26 cellular contexts compared by ENCODE assay signal in genomic region chr10:24235471-24235870, GRCh38. TPM values are rescaled to one million over a fixed set of nuclear protein-coding genes. Genes with fewer than 3 reads are reported as not detected.
"Had no signal": no experiment of that assay in that cellular context is flagged by ENCODE, and none has a peak within 500 bp of the region (broad histone marks: within the 10 kb centered on the region; RNA-seq: fewer than 3 reads in every experiment).

No MANE protein-coding gene starts in this region.

- ATAC-seq: activated CD8-positive, alpha-beta memory T cell treated with anti-CD3 and anti-CD28 coated beads, Interleukin-2, amount 10 ng/mL, durations not matched to agents 7 days and 5 days; activated CD8-positive, alpha-beta T cell treated with anti-CD3 and anti-CD28 coated beads, Interleukin-2, amount 10 ng/mL, durations not matched to agents 7 days and 5 days; activated naive CD8-positive, alpha-beta T cell treated with anti-CD3 and anti-CD28 coated beads, Interleukin-2, amount 50 U/mL, for 24 hours; stimulated activated memory B cell treated with anti-CD40 and anti-IgM and Interleukin-4, amounts not matched to agents 10 μg/mL and 1 μg/mL and 100 μg/mL, for 72 hours; stimulated activated naive CD8-positive, alpha-beta T cell treated with anti-CD3 and anti-CD28 coated beads, Interleukin-15, amount 100 ng/mL, for 72 hours had no signal

- H3K36me3 ChIP-seq: sigmoid colon, tibial artery had no signal

- H3K9me3 ChIP-seq: left ventricle myocardium inferior, sigmoid colon, tibial artery had no signal

- H3K4me3 Mint-ChIP-seq: activated B cell treated with CpG ODN at 0.5 μM for 24 hours; activated CD8-positive, alpha-beta memory T cell treated with anti-CD3 and anti-CD28 coated beads, Interleukin-2, amount 10 ng/mL, durations not matched to agents 7 days and 5 days; activated CD8-positive, alpha-beta T cell treated with anti-CD3 and anti-CD28 coated beads, Interleukin-2, amount 10 ng/mL, durations not matched to agents 7 days and 5 days; activated naive CD4-positive, alpha-beta T cell treated with anti-CD3 and anti-CD28 coated beads, Interleukin-2, amount 50 U/mL, for 24 hours; activated naive CD8-positive, alpha-beta T cell treated with anti-CD3 and anti-CD28 coated beads, Interleukin-2, amount 50 U/mL, for 24 hours; nephron; stimulated activated memory B cell treated with anti-CD40 and anti-IgM and Interleukin-4, amounts not matched to agents 10 μg/mL and 1 μg/mL and 100 μg/mL, for 72 hours; stimulated activated naive CD8-positive, alpha-beta T cell treated with anti-CD3 and anti-CD28 coated beads, Interleukin-15, amount 100 ng/mL, for 72 hours; T-helper 2 cell treated with Interferon-gamma antibody and Interleukin-4, amounts not matched to agents 5 μg/mL and 100 μg/mL, for 36 hours had no signal

- H3K9me3 Mint-ChIP-seq: activated naive CD4-positive, alpha-beta T cell treated with anti-CD3 and anti-CD28 coated beads, Interleukin-2, amount 50 U/mL, for 24 hours; activated naive CD8-positive, alpha-beta T cell treated with anti-CD3 and anti-CD28 coated beads, Interleukin-2, amount 50 U/mL, for 24 hours; activated T-helper 2 cell treated with anti-CD3 and anti-CD28 coated beads, Interferon-gamma antibody, Interleukin-2, Interleukin-4, amounts not matched to agents 10 μg/mL and 5 μg/mL and 100 μg/mL, durations not matched to agents 14 hours and 24 hours and 36 hours; nephron; stimulated activated memory B cell treated with anti-CD40 and anti-IgM and Interleukin-4, amounts not matched to agents 10 μg/mL and 1 μg/mL and 100 μg/mL, for 72 hours; stimulated activated naive CD8-positive, alpha-beta T cell treated with anti-CD3 and anti-CD28 coated beads, Interleukin-15, amount 100 ng/mL, for 72 hours; T-helper 2 cell treated with Interferon-gamma antibody and Interleukin-4, amounts not matched to agents 5 μg/mL and 100 μg/mL, for 36 hours had no signal

- H3K27ac Mint-ChIP-seq: activated B cell treated with CpG ODN at 0.5 μM for 24 hours; activated CD8-positive, alpha-beta memory T cell treated with anti-CD3 and anti-CD28 coated beads, Interleukin-2, amount 10 ng/mL, durations not matched to agents 7 days and 5 days; activated CD8-positive, alpha-beta T cell treated with anti-CD3 and anti-CD28 coated beads, Interleukin-2, amount 10 ng/mL, durations not matched to agents 7 days and 5 days; activated naive CD4-positive, alpha-beta T cell treated with anti-CD3 and anti-CD28 coated beads, Interleukin-2, amount 50 U/mL, for 24 hours; activated naive CD8-positive, alpha-beta T cell treated with anti-CD3 and anti-CD28 coated beads, Interleukin-2, amount 50 U/mL, for 24 hours; activated T-helper 2 cell treated with anti-CD3 and anti-CD28 coated beads, Interferon-gamma antibody, Interleukin-2, Interleukin-4, amounts not matched to agents 10 μg/mL and 5 μg/mL and 100 μg/mL, durations not matched to agents 14 hours and 24 hours and 36 hours; stimulated activated memory B cell treated with anti-CD40 and anti-IgM and Interleukin-4, amounts not matched to agents 10 μg/mL and 1 μg/mL and 100 μg/mL, for 72 hours; stimulated activated naive CD8-positive, alpha-beta T cell treated with anti-CD3 and anti-CD28 coated beads, Interleukin-15, amount 100 ng/mL, for 72 hours; T-helper 2 cell treated with Interferon-gamma antibody and Interleukin-4, amounts not matched to agents 5 μg/mL and 100 μg/mL, for 36 hours had no signal

- H3K4me1 ChIP-seq: sigmoid colon, tibial artery had no signal

- H3K27me3 Mint-ChIP-seq: progenitor cell of endocrine pancreas; stimulated activated memory B cell treated with anti-CD40 and anti-IgM and Interleukin-4, amounts not matched to agents 10 μg/mL and 1 μg/mL and 100 μg/mL, for 72 hours had no signal

- DNase-seq: activated B cell treated with CpG ODN at 0.5 μM for 24 hours; activated CD4-positive, alpha-beta T cell treated with anti-CD3 and anti-CD28 coated beads, Interleukin-2, amount 50 U/mL, for 1 hour; activated CD8-positive, alpha-beta memory T cell treated with anti-CD3 and anti-CD28 coated beads, Interleukin-2, amount 10 ng/mL, durations not matched to agents 7 days and 5 days; activated CD8-positive, alpha-beta T cell treated with anti-CD3 and anti-CD28 coated beads, Interleukin-2, amount 10 ng/mL, durations not matched to agents 7 days and 5 days; activated naive CD8-positive, alpha-beta T cell treated with anti-CD3 and anti-CD28 coated beads, Interleukin-2, amount 50 U/mL, for 24 hours; activated T-cell treated with anti-CD3 and anti-CD28 coated beads, Interleukin-2, amount 50 U/mL, for 48 hours; effector memory CD4-positive, alpha-beta T cell; head of caudate nucleus; left ventricle myocardium inferior; mesendoderm; retina; sigmoid colon; small intestine; stimulated activated CD4-positive, alpha-beta T cell treated with anti-CD3 and anti-CD28 coated beads, Interleukin-1b, Interleukin-23, amount 100 ng/mL, for 48 hours; stimulated activated CD4-positive, alpha-beta T cell treated with anti-CD3 and anti-CD28 coated beads, Interleukin-4, amount 100 ng/mL, for 4 hours; stimulated activated CD8-positive, alpha-beta memory T cell treated with anti-CD3 and anti-CD28 coated beads, Interleukin-4, amount 100 ng/mL, for 48 hours; stimulated activated naive CD8-positive, alpha-beta T cell treated with anti-CD3 and anti-CD28 coated beads, Interleukin-15, amount 100 ng/mL, for 72 hours; T-helper 1 cell; tibial artery had no signal

- H3K27ac ChIP-seq: left ventricle myocardium inferior, sigmoid colon, tibial artery had no signal

- H3K27me3 ChIP-seq: sigmoid colon, tibial artery had no signal

- H3K4me3 ChIP-seq: left ventricle myocardium inferior, lung, sigmoid colon, tibial artery had no signal

- H3K36me3 Mint-ChIP-seq: activated CD8-positive, alpha-beta memory T cell treated with anti-CD3 and anti-CD28 coated beads, Interleukin-2, amount 10 ng/mL, durations not matched to agents 7 days and 5 days; activated naive CD4-positive, alpha-beta T cell treated with anti-CD3 and anti-CD28 coated beads, Interleukin-2, amount 50 U/mL, for 24 hours; stimulated activated memory B cell treated with anti-CD40 and anti-IgM and Interleukin-4, amounts not matched to agents 10 μg/mL and 1 μg/mL and 100 μg/mL, for 72 hours had no signal

- H3K4me1 Mint-ChIP-seq: activated B cell treated with CpG ODN at 0.5 μM for 24 hours; activated CD8-positive, alpha-beta memory T cell treated with anti-CD3 and anti-CD28 coated beads, Interleukin-2, amount 10 ng/mL, durations not matched to agents 7 days and 5 days; activated naive CD4-positive, alpha-beta T cell treated with anti-CD3 and anti-CD28 coated beads, Interleukin-2, amount 50 U/mL, for 24 hours; activated naive CD8-positive, alpha-beta T cell treated with anti-CD3 and anti-CD28 coated beads, Interleukin-2, amount 50 U/mL, for 24 hours; stimulated activated memory B cell treated with anti-CD40 and anti-IgM and Interleukin-4, amounts not matched to agents 10 μg/mL and 1 μg/mL and 100 μg/mL, for 72 hours; stimulated activated naive CD8-positive, alpha-beta T cell treated with anti-CD3 and anti-CD28 coated beads, Interleukin-15, amount 100 ng/mL, for 72 hours had no signal

RNA-seq across cellular contexts. Expression of gene KIAA1217, which starts 26.5 kb away (rescaled TPM):
- total RNA-seq: activated CD8-positive, alpha-beta T cell treated with anti-CD3 and anti-CD28 coated beads, Interleukin-2, amount 10 ng/mL, durations not matched to agents 7 days and 5 days had no signal
